ENCODE assay signal across 14 cellular contexts in the genomic region with DNA sequence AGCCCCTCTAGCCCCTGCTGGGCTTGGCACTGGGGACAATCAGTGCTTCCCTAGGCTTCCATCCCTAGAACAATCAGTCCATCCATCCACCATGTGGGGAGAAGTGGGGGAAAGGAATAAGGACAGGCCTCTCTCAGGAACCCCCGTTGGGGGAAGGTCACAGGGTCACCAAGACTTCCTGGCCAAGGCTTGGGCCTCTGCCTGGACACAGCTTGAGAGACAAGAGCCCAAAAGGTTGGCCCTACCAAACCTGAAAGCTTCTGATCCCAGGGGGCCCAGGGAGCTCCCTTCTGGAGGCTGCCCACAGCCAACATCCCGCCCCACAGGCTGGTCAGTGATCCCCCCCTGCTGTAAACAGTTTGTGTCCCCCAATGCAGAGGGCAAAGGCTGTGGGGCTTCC. TPM values are rescaled to one million over a fixed set of nuclear protein-coding genes. Genes with fewer than 3 reads are reported as not detected.
DNase-seq lines count a peak whose midpoint lies in the region; ATAC-seq, FAIRE-seq and TF ChIP-seq lines count a peak whose summit lies in the region.
"Had no signal": no experiment of that assay in that cellular context is flagged by ENCODE, and none has a peak within 500 bp of the region (broad histone marks: within the 10 kb centered on the region; RNA-seq: fewer than 3 reads in every experiment).

No MANE protein-coding gene starts in this region.

- no peak overlapping the region for H3K27ac Mint-ChIP-seq in activated naive CD8-positive, alpha-beta T cell
- H3K27ac Mint-ChIP-seq in activated naive CD8-positive, alpha-beta T cell treated with anti-CD3 and anti-CD28 coated beads for 36 hours = no peak overlapping the region
- no peak overlapping the region for H3K27ac Mint-ChIP-seq in activated T-helper 2 cell treated with anti-CD3 and anti-CD28 coated beads, Interferon-gamma antibody, Interleukin-2, Interleukin-4, amounts not matched to agents 10 μg/mL and 5 μg/mL and 100 μg/mL, durations not matched to agents 14 hours and 24 hours and 36 hours
- no peak overlapping the region for H3K27ac Mint-ChIP-seq in stimulated activated naive B cell treated with anti-CD40 and anti-IgM and Interleukin-4, amounts not matched to agents 10 μg/mL and 1 μg/mL and 100 μg/mL, for 72 hours

- no peaks in the 10 kb centered on the region for H3K36me3 ChIP-seq in kidney (ENCODE audit: control insufficient read depth in 1 of 2, insufficient read depth in 2 of 2, low read length in 2 of 2)
- H3K36me3 ChIP-seq: SJSA1 had no signal

- H3K27me3 Mint-ChIP-seq in activated naive CD8-positive, alpha-beta T cell = no peaks in the 10 kb centered on the region
- H3K27me3 Mint-ChIP-seq in activated naive CD8-positive, alpha-beta T cell treated with anti-CD3 and anti-CD28 coated beads for 36 hours = peaks cover 35% of the 10 kb centered on the region
- peaks cover 51% of the 10 kb centered on the region for H3K27me3 Mint-ChIP-seq in activated T-helper 2 cell treated with anti-CD3 and anti-CD28 coated beads, Interferon-gamma antibody, Interleukin-2, Interleukin-4, amounts not matched to agents 10 μg/mL and 5 μg/mL and 100 μg/mL, durations not matched to agents 14 hours and 24 hours and 36 hours (ENCODE audit: low read depth)
- H3K27me3 Mint-ChIP-seq in stimulated activated naive B cell treated with anti-CD40 and anti-IgM and Interleukin-4, amounts not matched to agents 10 μg/mL and 1 μg/mL and 100 μg/mL, for 72 hours = peaks cover 33 to 56% of the 10 kb centered on the region in 2 donors

- no peak for TF ChIP-seq CTCF in kidney (IDR thresholded peaks at IDR 0.05; ENCODE audit: borderline replicate concordance, extremely low read depth, insufficient read depth)

- H3K9ac ChIP-seq in kidney (ENCODE audit: low read length in 2 of 2) = no peak overlapping the region

- no peaks in the 10 kb centered on the region for H3K9me3 Mint-ChIP-seq in activated naive CD8-positive, alpha-beta T cell (ENCODE audit: low read depth)
- no peaks in the 10 kb centered on the region for H3K9me3 Mint-ChIP-seq in activated naive CD8-positive, alpha-beta T cell treated with anti-CD3 and anti-CD28 coated beads for 36 hours
- no peaks in the 10 kb centered on the region for H3K9me3 Mint-ChIP-seq in activated T-helper 2 cell treated with anti-CD3 and anti-CD28 coated beads, Interferon-gamma antibody, Interleukin-2, Interleukin-4, amounts not matched to agents 10 μg/mL and 5 μg/mL and 100 μg/mL, durations not matched to agents 14 hours and 24 hours and 36 hours
- no peaks in the 10 kb centered on the region for H3K9me3 Mint-ChIP-seq in stimulated activated naive B cell treated with anti-CD40 and anti-IgM and Interleukin-4, amounts not matched to agents 10 μg/mL and 1 μg/mL and 100 μg/mL, for 72 hours

- intact Hi-C loops in activated T-helper 2 cell treated with anti-CD3 and anti-CD28 coated beads, Interferon-gamma antibody, Interleukin-2, Interleukin-4, amounts not matched to agents 10 μg/mL and 5 μg/mL and 100 μg/mL, durations not matched to agents 14 hours and 24 hours and 36 hours (cut with micrococcal nuclease) = loop anchor here (5.0 kb wide), 1 partner anchor 102 kb away; no protein-coding TSS in a partner anchor
- intact Hi-C loops in kidney (cut with DNase I) = no loop called here
- intact Hi-C loops in posterior vena cava (cut with DNase I) = no loop called here

- peak overlapping the region in 1 of 2 donors; percentile 67 for H3K4me3 ChIP-seq in kidney (ENCODE audit: low read length in 2 of 2)
- H3K4me3 ChIP-seq: SJSA1 had no signal

- H3K36me3 Mint-ChIP-seq in activated naive CD8-positive, alpha-beta T cell = no peaks in the 10 kb centered on the region
- H3K36me3 Mint-ChIP-seq in activated naive CD8-positive, alpha-beta T cell treated with anti-CD3 and anti-CD28 coated beads for 36 hours = no peaks in the 10 kb centered on the region
- no peaks in the 10 kb centered on the region for H3K36me3 Mint-ChIP-seq in activated T-helper 2 cell treated with anti-CD3 and anti-CD28 coated beads, Interferon-gamma antibody, Interleukin-2, Interleukin-4, amounts not matched to agents 10 μg/mL and 5 μg/mL and 100 μg/mL, durations not matched to agents 14 hours and 24 hours and 36 hours (ENCODE audit: low read depth)
- H3K36me3 Mint-ChIP-seq in stimulated activated naive B cell treated with anti-CD40 and anti-IgM and Interleukin-4, amounts not matched to agents 10 μg/mL and 1 μg/mL and 100 μg/mL, for 72 hours = no peaks in the 10 kb centered on the region

- no peaks in the 10 kb centered on the region for H3K4me1 Mint-ChIP-seq in activated naive CD8-positive, alpha-beta T cell (ENCODE audit: low read depth)
- H3K4me1 Mint-ChIP-seq in activated naive CD8-positive, alpha-beta T cell treated with anti-CD3 and anti-CD28 coated beads for 36 hours = no peaks in the 10 kb centered on the region
- H3K4me1 Mint-ChIP-seq in activated T-helper 2 cell treated with anti-CD3 and anti-CD28 coated beads, Interferon-gamma antibody, Interleukin-2, Interleukin-4, amounts not matched to agents 10 μg/mL and 5 μg/mL and 100 μg/mL, durations not matched to agents 14 hours and 24 hours and 36 hours (ENCODE audit: low read depth) = peaks cover 15% of the 10 kb centered on the region
- peaks cover 7 to 16% of the 10 kb centered on the region in 2 donors for H3K4me1 Mint-ChIP-seq in stimulated activated naive B cell treated with anti-CD40 and anti-IgM and Interleukin-4, amounts not matched to agents 10 μg/mL and 1 μg/mL and 100 μg/mL, for 72 hours

- peaks cover 0 to 30% of the 10 kb centered on the region in 2 donors for H3K4me1 ChIP-seq in kidney (ENCODE audit: control insufficient read depth in 1 of 2, insufficient read depth in 1 of 2, low read depth in 1 of 2, low read length in 2 of 2)

- H3K9me3 ChIP-seq in kidney (ENCODE audit: control insufficient read depth in 1 of 2, low read length in 2 of 2) = no peaks in the 10 kb centered on the region
- H3K9me3 ChIP-seq: SJSA1 had no signal

- H3K27ac ChIP-seq in kidney (ENCODE audit: low read depth in 2 of 2, low read length in 2 of 2) = no peak overlapping the region
- H3K27ac ChIP-seq: SJSA1 had no signal

- FAIRE-seq in kidney (lab: Jason Lieb, UNC) = no peak
- FAIRE-seq: islet of Langerhans had no signal

- DNase-seq in activated naive CD8-positive, alpha-beta T cell treated with anti-CD3 and anti-CD28 coated beads for 36 hours = no peak
- no peak for DNase-seq in activated T-helper 2 cell treated with anti-CD3 and anti-CD28 coated beads, Interferon-gamma antibody, Interleukin-2, Interleukin-4, amounts not matched to agents 10 μg/mL and 5 μg/mL and 100 μg/mL, durations not matched to agents 14 hours and 24 hours and 36 hours (ENCODE audit: low spot score)
- DNase-seq in kidney (peak; percentile 63), posterior vena cava (ENCODE audit: low spot score) (no peak)
- DNase-seq in stimulated activated naive B cell treated with anti-CD40 and anti-IgM and Interleukin-4, amounts not matched to agents 10 μg/mL and 1 μg/mL and 100 μg/mL, for 72 hours = no peak
- DNase-seq: activated gamma-delta T cell, cortex of kidney, NCI-H1930, NCI-H774 had no signal

- ATAC-seq in stimulated activated naive B cell treated with anti-CD40 and anti-IgM and Interleukin-4, amounts not matched to agents 10 μg/mL and 1 μg/mL and 100 μg/mL, for 72 hours (replicated peaks) = no peak
- ATAC-seq in HG03520 (IDR thresholded peaks at IDR 0.05; ENCODE audit: unreplicated experiment) = no peak
- ATAC-seq in GM18502 (IDR thresholded peaks at IDR 0.05; ENCODE audit: poor library complexity, unreplicated experiment) = no peak

- peak overlapping the region; percentile 68 for H3K4me3 Mint-ChIP-seq in activated naive CD8-positive, alpha-beta T cell
- H3K4me3 Mint-ChIP-seq in activated naive CD8-positive, alpha-beta T cell treated with anti-CD3 and anti-CD28 coated beads for 36 hours = no peak overlapping the region
- H3K4me3 Mint-ChIP-seq in activated T-helper 2 cell treated with anti-CD3 and anti-CD28 coated beads, Interferon-gamma antibody, Interleukin-2, Interleukin-4, amounts not matched to agents 10 μg/mL and 5 μg/mL and 100 μg/mL, durations not matched to agents 14 hours and 24 hours and 36 hours (ENCODE audit: low read depth) = peak overlapping the region; percentile 9
- peak overlapping the region; percentile 15 to 40 for H3K4me3 Mint-ChIP-seq in stimulated activated naive B cell treated with anti-CD40 and anti-IgM and Interleukin-4, amounts not matched to agents 10 μg/mL and 1 μg/mL and 100 μg/mL, for 72 hours

RNA-seq across cellular contexts. Expression of gene MTMR4, which starts 16.2 kb away (rescaled TPM):
- 10 to 100 TPM; 72.2 to 75.6 TPM for total RNA-seq in activated naive CD8-positive, alpha-beta T cell treated with anti-CD3 and anti-CD28 coated beads for 36 hours
- 82.1 and 82.9 TPM in 2 replicates for total RNA-seq in activated T-helper 2 cell treated with anti-CD3 and anti-CD28 coated beads, Interferon-gamma antibody, Interleukin-2, Interleukin-4, amounts not matched to agents 10 μg/mL and 5 μg/mL and 100 μg/mL, durations not matched to agents 14 hours and 24 hours and 36 hours
- total RNA-seq in kidney = 42.9 TPM
- polyA plus RNA-seq in kidney (ENCODE audit: insufficient read depth, low read depth, low replicate concordance) = 13.3 TPM
- 10 to 100 TPM; 27.4 to 28.5 TPM for total RNA-seq in posterior vena cava

RNA-seq across cellular contexts. Expression of gene HSF5, which starts 42.4 kb away (rescaled TPM):
- total RNA-seq in activated naive CD8-positive, alpha-beta T cell treated with anti-CD3 and anti-CD28 coated beads for 36 hours = 1 to 10 TPM; 3.9 to 4.2 TPM
- total RNA-seq in activated T-helper 2 cell treated with anti-CD3 and anti-CD28 coated beads, Interferon-gamma antibody, Interleukin-2, Interleukin-4, amounts not matched to agents 10 μg/mL and 5 μg/mL and 100 μg/mL, durations not matched to agents 14 hours and 24 hours and 36 hours = 1.5 and 1.6 TPM in 2 replicates
- total RNA-seq in kidney (0.19 TPM), posterior vena cava (under 1 TPM in 1 of 2 donors, not detected in 1; 0.05 TPM)
- polyA plus RNA-seq in kidney (ENCODE audit: insufficient read depth, low read depth, low replicate concordance) = not detected
- total RNA-seq: SJSA1 had no signal
